8 cellular contexts compared by ENCODE assay signal in the genomic region with DNA sequence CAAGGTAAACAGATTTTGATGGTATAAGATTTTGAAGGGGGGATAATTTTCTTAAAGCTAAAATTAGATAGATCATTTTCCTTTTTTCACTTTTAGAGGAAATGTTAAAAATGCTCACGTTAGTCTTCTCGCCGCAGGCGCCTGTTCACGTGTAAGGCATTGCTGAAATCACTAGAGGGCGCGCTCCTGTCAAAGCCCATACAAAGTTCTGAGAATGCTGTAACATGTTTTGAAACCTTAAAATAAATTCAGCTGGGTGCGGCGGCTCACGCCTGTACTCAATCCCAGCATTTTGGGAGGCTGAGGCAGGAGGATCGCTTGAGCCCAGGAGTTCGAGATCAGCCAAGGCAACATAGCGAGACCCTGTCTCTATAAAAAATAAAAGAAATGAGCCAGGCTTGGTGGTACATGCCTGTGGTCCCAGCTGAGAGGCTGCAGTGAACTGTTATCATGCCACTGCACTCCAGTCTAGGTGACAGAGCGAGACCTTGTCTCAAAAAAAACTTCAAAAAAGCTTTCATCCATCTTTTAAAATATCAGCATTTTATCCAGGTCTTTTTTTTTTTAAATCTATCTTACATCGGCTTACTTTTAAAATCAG.
A peak's percentile ranks its signal among the peaks of the same experiment; 100 is the strongest.
DNase-seq lines count a peak whose midpoint lies in the region; ATAC-seq and TF ChIP-seq lines count a peak whose summit lies in the region.

No MANE protein-coding gene starts in this region.

- H3K4me1 Mint-ChIP-seq in activated T-cell treated with anti-CD3 and anti-CD28 coated beads, Interleukin-2, amount 50 U/mL, for 24 hours (ENCODE audit: low read depth): no peaks in the 10 kb centered on the region
- no peaks in the 10 kb centered on the region for H3K4me1 Mint-ChIP-seq in glutamatergic neuron (ENCODE audit: low read depth, unreplicated experiment)

- DNase-seq in NOMO-1 (lab: John Stamatoyannopoulos, UW; ENCODE audit: unreplicated experiment in 2 of 2) (peak; percentile 40 to 56), NOMO-1 treated with dmso at 0.1 percent for 144 hours (lab: John Stamatoyannopoulos, UW; ENCODE audit: unreplicated experiment) (no peak), NCI-H510A treated with DMSO at 0.1 percent for 48 hours (lab: John Stamatoyannopoulos, UW) (peak; percentile 42), glutamatergic neuron (peak; percentile 45), retinal pigment epithelial cell (ENCODE audit: low read depth) (peak; percentile 2)
- peak; percentile 44 for DNase-seq in activated T-cell treated with anti-CD3 and anti-CD28 coated beads, Interleukin-2, amount 50 U/mL, for 24 hours

- ATAC-seq in HG02852 (IDR thresholded peaks at IDR 0.05; ENCODE audit: unreplicated experiment) (peak; percentile 70), HG03108 (IDR thresholded peaks at IDR 0.05; ENCODE audit: unreplicated experiment) (no peak)

- H3K27ac Mint-ChIP-seq in activated T-cell treated with anti-CD3 and anti-CD28 coated beads, Interleukin-2, amount 50 U/mL, for 24 hours: no peak overlapping the region
- no peak overlapping the region for H3K27ac Mint-ChIP-seq in glutamatergic neuron (ENCODE audit: unreplicated experiment)

- no peak overlapping the region for H3K4me3 ChIP-seq in retinal pigment epithelial cell (ENCODE audit: low read length)

- H3K4me3 Mint-ChIP-seq in activated T-cell treated with anti-CD3 and anti-CD28 coated beads, Interleukin-2, amount 50 U/mL, for 24 hours: no peak overlapping the region
- no peak overlapping the region for H3K4me3 Mint-ChIP-seq in glutamatergic neuron (ENCODE audit: unreplicated experiment)

- no peaks in the 10 kb centered on the region for H3K36me3 Mint-ChIP-seq in activated T-cell treated with anti-CD3 and anti-CD28 coated beads, Interleukin-2, amount 50 U/mL, for 24 hours (ENCODE audit: low read depth)
- H3K36me3 Mint-ChIP-seq in glutamatergic neuron (ENCODE audit: unreplicated experiment): no peaks in the 10 kb centered on the region

- no peaks in the 10 kb centered on the region for H3K9me3 Mint-ChIP-seq in activated T-cell treated with anti-CD3 and anti-CD28 coated beads, Interleukin-2, amount 50 U/mL, for 24 hours
- peaks cover 2% of the 10 kb centered on the region for H3K9me3 Mint-ChIP-seq in glutamatergic neuron (ENCODE audit: unreplicated experiment)

- TF ChIP-seq CTCF in glutamatergic neuron (IDR thresholded peaks at IDR 0.05; ENCODE audit: partially characterized antibody, unreplicated experiment) (peak; percentile 68), retinal pigment epithelial cell (conservative IDR thresholded peaks at IDR 0.05; ENCODE audit: low read depth, low read length) (peak; percentile 72)

- H3K27me3 Mint-ChIP-seq in activated T-cell treated with anti-CD3 and anti-CD28 coated beads, Interleukin-2, amount 50 U/mL, for 24 hours: peaks cover 32% of the 10 kb centered on the region
- H3K27me3 Mint-ChIP-seq in glutamatergic neuron (ENCODE audit: unreplicated experiment): no peaks in the 10 kb centered on the region
